Comparison of ENCODE assay signal across 33 cellular contexts in the genomic region with DNA sequence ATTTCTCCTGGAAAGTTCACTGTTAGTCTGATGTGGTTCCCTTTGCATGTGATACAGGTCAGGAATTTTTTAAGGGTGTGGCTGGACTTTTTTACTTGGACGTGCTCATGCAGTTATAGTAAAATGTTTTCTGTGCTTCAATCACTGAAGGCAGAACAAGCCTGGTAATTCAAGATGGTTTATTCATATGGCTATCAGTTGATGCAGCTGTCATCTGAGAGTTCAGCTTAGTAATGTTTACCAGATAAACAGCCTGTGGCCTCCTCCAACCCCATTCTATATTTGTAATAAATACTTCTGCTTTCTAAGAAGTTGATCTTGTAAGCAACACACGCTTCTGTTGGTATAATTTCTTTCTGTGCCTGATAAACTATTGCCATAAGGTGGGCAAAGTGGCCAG.
"Had no signal": no experiment of that assay in that cellular context is flagged by ENCODE, and none has a peak within 500 bp of the region (broad histone marks: within the 10 kb centered on the region; RNA-seq: fewer than 3 reads in every experiment).

No MANE protein-coding gene starts in this region.

- H3K27me3 ChIP-seq: SJCRH30 had no signal

- H3K27ac ChIP-seq: SJCRH30, SK-N-MC, VCaP had no signal

- ATAC-seq: activated naive CD8-positive, alpha-beta T cell treated with anti-CD3 and anti-CD28 coated beads, Interleukin-2, amount 50 U/mL, for 24 hours; Panc1 had no signal

- H3K4me1 ChIP-seq: SJCRH30 had no signal

- H3K36me3 ChIP-seq: SJCRH30 had no signal

- H3K9me3 ChIP-seq: SJCRH30 had no signal

- DNase-seq: activated B cell treated with CpG ODN at 0.5 μM for 24 hours; activated CD4-positive, alpha-beta memory T cell treated with anti-CD3 and anti-CD28 coated beads for 36 hours; activated CD4-positive, alpha-beta T cell treated with anti-CD3 and anti-CD28 coated beads for 4 hours; activated CD4-positive, alpha-beta T cell treated with anti-CD3 and anti-CD28 coated beads, Interleukin-2, amount 50 U/mL, for 1 hour; activated CD4-positive, CD25-positive, alpha-beta regulatory T cell treated with anti-CD3 and anti-CD28 coated beads, Interleukin-2, amount 50 U/mL, for 72 hours; activated CD8-positive, alpha-beta memory T cell treated with anti-CD3 and anti-CD28 coated beads, Interleukin-2, amount 50 U/mL, for 4 hours; activated effector memory CD4-positive, alpha-beta T cell treated with Interleukin-2 at 50 U/mL for 16 hours; activated naive CD4-positive, alpha-beta T cell treated with anti-CD3 and anti-CD28 coated beads, Interleukin-2, amount 10 ng/mL, durations not matched to agents 7 days and 5 days; activated naive CD8-positive, alpha-beta T cell treated with anti-CD3 and anti-CD28 coated beads, Interleukin-2, amount 50 U/mL, for 24 hours; activated T-cell treated with anti-CD3 and anti-CD28 coated beads for 4 hours; activated T-cell treated with anti-CD3 and anti-CD28 coated beads, Interleukin-2, amount 50 U/mL, for 48 hours; anterior cingulate cortex; caudate nucleus; cerebellar nuclear complex; Karpas-422; KBM-7; MM.1S; NCI-H1092 treated with DMSO at 0.1 percent for 48 hours; NCI-H1417; NCI-H146; NCI-H187; NCI-H2029 treated with DMSO at 0.1 percent for 48 hours; NCI-H2107; NCI-H2171; NCI-H510A; NCI-H526 treated with DMSO at 0.1 percent for 48 hours; NK-92 treated with Interleukin-12 subunit alpha and Interleukin-12 subunit beta, amount 100 ng/mL, for 24 hours; SHP77; SJCRH30; T1000 had no signal

- H3K4me3 ChIP-seq: SJCRH30, SK-N-MC had no signal
